ENCODE assay signal across 22 cellular contexts in the genomic region with DNA sequence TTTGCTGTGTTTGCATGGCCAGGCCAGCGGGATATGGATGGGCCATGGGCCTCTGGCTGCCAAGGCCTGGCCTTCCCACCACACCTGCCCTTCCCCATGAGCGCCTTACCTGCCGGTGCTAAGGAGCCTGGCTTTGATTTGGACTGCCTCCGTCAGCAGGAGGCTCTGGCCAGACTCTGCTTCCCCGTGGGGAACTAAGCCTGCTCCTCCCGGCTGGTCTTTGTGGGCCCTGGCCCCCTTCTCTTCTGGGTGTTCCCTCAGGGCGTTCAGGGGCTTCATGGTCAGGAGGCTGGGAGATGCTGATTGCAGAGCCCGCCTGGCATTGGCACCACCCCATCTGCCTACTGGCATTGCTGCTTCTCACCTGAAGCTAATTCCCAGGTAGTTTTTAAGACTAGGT. TPM values are rescaled to one million over a fixed set of nuclear protein-coding genes. Genes with fewer than 3 reads are reported as not detected.
DNase-seq lines count a peak whose midpoint lies in the region; ATAC-seq and TF ChIP-seq lines count a peak whose summit lies in the region.
"Had no signal": no experiment of that assay in that cellular context is flagged by ENCODE, and none has a peak within 500 bp of the region (broad histone marks: within the 10 kb centered on the region; RNA-seq: fewer than 3 reads in every experiment).

No MANE protein-coding gene starts in this region.

- no peaks in the 10 kb centered on the region for H3K27me3 ChIP-seq in cardiac muscle cell
- no peaks in the 10 kb centered on the region for H3K27me3 ChIP-seq in adipocyte (replicated peaks; ENCODE audit: control insufficient read depth, insufficient read depth, low read length)
- no peaks in the 10 kb centered on the region for H3K27me3 ChIP-seq in tibial artery
- H3K27me3 ChIP-seq: esophagus squamous epithelium, transverse colon had no signal

- H3K4me3 Mint-ChIP-seq in mesothelial cell of epicardium: peak overlapping the region; percentile 36
- H3K4me3 Mint-ChIP-seq: IgD-negative memory B cell; stimulated activated naive B cell treated with anti-CD40 and anti-IgM and Interleukin-4, amounts not matched to agents 10 μg/mL and 1 μg/mL and 100 μg/mL, for 72 hours; T-helper 1 cell treated with Interleukin-12 subunit alpha and Interleukin-12 subunit beta and Interleukin-4 antibody, amounts not matched to agents 30 μg/mL and 1 μg/mL, for 36 hours had no signal

- H3K27ac ChIP-seq in cardiac muscle cell (peak overlapping the region; percentile 73), tibial artery (peak overlapping the region; percentile 65 to 73)
- H3K27ac ChIP-seq: psoas muscle, transverse colon had no signal

- DNase-seq in cardiac muscle cell (ENCODE audit: low read depth in 1 of 2, low spot score in 1 of 2) (no peak), Right ventricle myocardium inferior (ENCODE audit: missing footprints) (no peak), adipocyte (ENCODE audit: low read depth) (no peak), mesothelial cell of epicardium (ENCODE audit: low spot score in 2 of 2, unreplicated experiment in 2 of 2) (no peak), tibial artery (no peak), NCI-H82 treated with DMSO at 0.1 percent for 48 hours (lab: John Stamatoyannopoulos, UW; ENCODE audit: unreplicated experiment) (no peak)
- DNase-seq: activated CD4-positive, alpha-beta T cell treated with anti-CD3 and anti-CD28 coated beads for 48 hours; DND-41; effector memory CD4-positive, alpha-beta T cell; esophagus squamous epithelium; NCI-H1417; NCI-H2081 treated with DMSO at 0.1 percent for 48 hours; NCI-H82; psoas muscle; small intestine; stimulated activated naive B cell treated with anti-CD40 and anti-IgM and Interleukin-4, amounts not matched to agents 10 μg/mL and 1 μg/mL and 100 μg/mL, for 72 hours; transverse colon had no signal

- no peak for ATAC-seq in Right ventricle myocardium inferior
- ATAC-seq in HG03432 (IDR thresholded peaks at IDR 0.05; ENCODE audit: unreplicated experiment): no peak
- no peak for ATAC-seq in HG03095 (IDR thresholded peaks at IDR 0.05; ENCODE audit: unreplicated experiment)
- ATAC-seq: activated naive CD4-positive, alpha-beta T cell treated with anti-CD3 and anti-CD28 coated beads, Interleukin-2, amount 50 U/mL, for 72 hours; psoas muscle; stimulated activated naive B cell treated with anti-CD40 and anti-IgM and Interleukin-4, amounts not matched to agents 10 μg/mL and 1 μg/mL and 100 μg/mL, for 72 hours had no signal

- H3K27ac Mint-ChIP-seq in mesothelial cell of epicardium: peak overlapping the region; percentile 97
- H3K27ac Mint-ChIP-seq: activated naive CD4-positive, alpha-beta T cell treated with anti-CD3 and anti-CD28 coated beads, Interleukin-2, amount 50 U/mL, for 72 hours; IgD-negative memory B cell; stimulated activated naive B cell treated with anti-CD40 and anti-IgM and Interleukin-4, amounts not matched to agents 10 μg/mL and 1 μg/mL and 100 μg/mL, for 72 hours; T-helper 1 cell treated with Interleukin-12 subunit alpha and Interleukin-12 subunit beta and Interleukin-4 antibody, amounts not matched to agents 30 μg/mL and 1 μg/mL, for 36 hours had no signal

- intact Hi-C loops in Right ventricle myocardium inferior (cut with DNase I) (no loop called here), tibial artery (cut with DNase I; ENCODE audit: low total_unique reads) (no loop called here)

- H3K36me3 Mint-ChIP-seq in mesothelial cell of epicardium: peaks cover 8% of the 10 kb centered on the region
- H3K36me3 Mint-ChIP-seq: activated naive CD4-positive, alpha-beta T cell treated with anti-CD3 and anti-CD28 coated beads, Interleukin-2, amount 50 U/mL, for 72 hours; stimulated activated naive B cell treated with anti-CD40 and anti-IgM and Interleukin-4, amounts not matched to agents 10 μg/mL and 1 μg/mL and 100 μg/mL, for 72 hours had no signal

- H3K4me1 ChIP-seq in cardiac muscle cell (ENCODE audit: low read depth) (peaks cover 46% of the 10 kb centered on the region), adipocyte (ENCODE audit: control insufficient read depth, insufficient read depth, low read length) (peaks cover 87% of the 10 kb centered on the region), tibial artery (peaks cover 0 to 100% (median 81%) of the 10 kb centered on the region in 4 donors)

- H3K9me3 Mint-ChIP-seq in mesothelial cell of epicardium: no peaks in the 10 kb centered on the region
- H3K9me3 Mint-ChIP-seq: activated naive CD4-positive, alpha-beta T cell treated with anti-CD3 and anti-CD28 coated beads, Interleukin-2, amount 50 U/mL, for 72 hours; IgD-negative memory B cell; stimulated activated naive B cell treated with anti-CD40 and anti-IgM and Interleukin-4, amounts not matched to agents 10 μg/mL and 1 μg/mL and 100 μg/mL, for 72 hours; T-helper 1 cell treated with Interleukin-12 subunit alpha and Interleukin-12 subunit beta and Interleukin-4 antibody, amounts not matched to agents 30 μg/mL and 1 μg/mL, for 36 hours had no signal

- H3K9me3 ChIP-seq in cardiac muscle cell (ENCODE audit: low read depth): no peaks in the 10 kb centered on the region
- H3K9me3 ChIP-seq in adipocyte (ENCODE audit: control insufficient read depth, low read length): no peaks in the 10 kb centered on the region
- no peaks in the 10 kb centered on the region for H3K9me3 ChIP-seq in tibial artery
- H3K9me3 ChIP-seq: esophagus squamous epithelium, psoas muscle, transverse colon had no signal

- peak overlapping the region; percentile 74 for H3K9ac ChIP-seq in adipocyte (ENCODE audit: low read length)

- TF ChIP-seq CTCF in cardiac muscle cell (IDR thresholded peaks at IDR 0.05; ENCODE audit: low read depth, low read length): no peak
- TF ChIP-seq CTCF in mesothelial cell of epicardium (IDR thresholded peaks at IDR 0.05; ENCODE audit: unreplicated experiment): no peak
- no peak for TF ChIP-seq CTCF in tibial artery (IDR thresholded peaks at IDR 0.05)

- H3K4me3 ChIP-seq in cardiac muscle cell (no peak overlapping the region), adipocyte (ENCODE audit: low read length) (no peak overlapping the region), tibial artery (no peak overlapping the region)
- H3K4me3 ChIP-seq: esophagus squamous epithelium, psoas muscle, transverse colon had no signal

- peaks cover 80% of the 10 kb centered on the region for H3K4me1 Mint-ChIP-seq in mesothelial cell of epicardium
- H3K4me1 Mint-ChIP-seq: IgD-negative memory B cell had no signal

- no peaks in the 10 kb centered on the region for H3K27me3 Mint-ChIP-seq in mesothelial cell of epicardium (ENCODE audit: low read depth)

- H3K36me3 ChIP-seq in cardiac muscle cell (peaks cover 15% of the 10 kb centered on the region), adipocyte (ENCODE audit: control insufficient read depth, insufficient read depth, low read length, severe bottlenecking) (peaks cover 19% of the 10 kb centered on the region), tibial artery (no peaks in the 10 kb centered on the region)
- H3K36me3 ChIP-seq: esophagus squamous epithelium, transverse colon had no signal

RNA-seq across cellular contexts. Expression of gene SMAD6, which starts 45.2 kb away (rescaled TPM):
- 232 and 274 TPM in 2 replicates for total RNA-seq in cardiac muscle cell
- 106 and 155 TPM in 2 replicates for polyA plus RNA-seq in cardiac muscle cell
- 16.2 TPM for total RNA-seq in Right ventricle myocardium inferior
- total RNA-seq in mesothelial cell of epicardium: 164 to 176 TPM (median 176 TPM) in 3 replicates
- polyA plus RNA-seq: IgD-negative memory B cell had no signal
